Comparison of ENCODE assay signal across 28 cellular contexts in the genomic region with DNA sequence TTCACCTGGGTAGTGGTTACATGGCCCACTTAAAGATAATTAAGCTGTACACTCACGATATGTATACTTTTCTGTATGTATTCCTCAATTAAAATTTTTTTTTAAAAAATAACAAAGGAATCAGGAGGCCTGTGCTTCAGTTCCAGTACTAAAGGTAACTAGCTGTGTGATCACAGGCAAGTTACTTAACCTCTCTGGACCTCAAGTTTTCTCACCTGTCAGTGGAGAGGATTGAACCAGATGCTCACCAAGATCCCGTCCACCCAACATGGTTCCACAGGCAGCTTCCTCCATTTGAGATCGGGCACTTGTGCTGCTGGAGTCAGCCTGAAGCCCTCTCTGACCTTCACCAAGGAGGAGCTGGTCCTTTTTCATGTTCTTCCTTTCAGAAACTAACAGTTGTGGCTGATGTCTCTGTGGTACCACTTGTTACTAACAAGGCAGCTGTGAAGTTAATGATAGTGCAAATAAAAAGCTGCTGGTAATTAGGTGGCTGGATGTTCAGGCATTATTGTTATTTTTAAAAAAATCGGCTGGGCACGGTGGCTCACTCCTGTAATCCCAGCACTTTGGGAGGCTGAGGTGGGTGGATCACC.
"Had no signal": no experiment of that assay in that cellular context is flagged by ENCODE, and none has a peak within 500 bp of the region (broad histone marks: within the 10 kb centered on the region; RNA-seq: fewer than 3 reads in every experiment).

No MANE protein-coding gene starts in this region.

- H3K4me3 Mint-ChIP-seq: activated naive CD4-positive, alpha-beta T cell treated with anti-CD3 and anti-CD28 coated beads for 36 hours; immature natural killer cell; mesothelial cell of epicardium; neural crest cell had no signal

- DNase-seq: activated CD4-positive, alpha-beta T cell treated with anti-CD3 and anti-CD28 coated beads for 48 hours; activated CD4-positive, alpha-beta T cell treated with anti-CD3 and anti-CD28 coated beads, Interleukin-2, amount 50 U/mL, for 48 hours; activated effector memory CD4-positive, alpha-beta T cell treated with anti-CD3 and anti-CD28 coated beads, Interleukin-2, amount 50 U/mL, for 16 hours; activated naive CD4-positive, alpha-beta T cell treated with anti-CD3 and anti-CD28 coated beads for 36 hours; central memory CD4-positive, alpha-beta T cell; head of caudate nucleus; hypothalamus; immature natural killer cell; kidney; left colon; mammary epithelial cell; naive thymus-derived CD4-positive, alpha-beta T cell; nucleus accumbens; psoas muscle; stimulated activated CD4-positive, alpha-beta T cell treated with anti-CD3 and anti-CD28 coated beads, Interleukin-15, amount 100 ng/mL, for 24 hours; stimulated activated CD4-positive, alpha-beta T cell treated with anti-CD3 and anti-CD28 coated beads, Interleukin-2, amount 100 ng/mL, for 24 hours; stimulated activated naive CD4-positive, alpha-beta T cell; T-helper 9 cell; tibial artery; upper lobe of right lung; WERI-Rb-1 had no signal

- H3K36me3 ChIP-seq: breast epithelium, suprapubic skin, tibial artery, upper lobe of right lung, WERI-Rb-1 had no signal

- H3K27ac Mint-ChIP-seq: activated naive CD4-positive, alpha-beta T cell treated with anti-CD3 and anti-CD28 coated beads for 36 hours; immature natural killer cell; mesothelial cell of epicardium had no signal

- H3K79me2 ChIP-seq: parathyroid adenoma had no signal

- H2AFZ ChIP-seq: parathyroid adenoma had no signal

- H3K4me3 ChIP-seq: breast epithelium, psoas muscle, suprapubic skin, tibial artery, upper lobe of right lung had no signal

- H3K27ac ChIP-seq: breast epithelium, parathyroid adenoma, psoas muscle, suprapubic skin, tibial artery, upper lobe of right lung, WERI-Rb-1 had no signal

- FAIRE-seq: endothelial cell of umbilical vein, kidney had no signal

- H3K27me3 ChIP-seq: breast epithelium, suprapubic skin, tibial artery, upper lobe of right lung had no signal

- ATAC-seq: activated CD4-positive, CD25-positive, alpha-beta regulatory T cell treated with anti-CD3 and anti-CD28 coated beads, Interleukin-2, amount 50 U/mL, for 24 hours; left colon; naive thymus-derived CD4-positive, alpha-beta T cell; psoas muscle; upper lobe of right lung had no signal

- H3K9ac ChIP-seq: parathyroid adenoma had no signal
